Comparison of ENCODE assay signal across 8 cellular contexts in genomic region chr11:123062158-123062891, GRCh38. TPM values are rescaled to one million over a fixed set of nuclear protein-coding genes. Genes with fewer than 3 reads are reported as not detected.
DNase-seq lines count a peak whose midpoint lies in the region; ATAC-seq and TF ChIP-seq lines count a peak whose summit lies in the region.

No MANE protein-coding gene starts in this region.

- peaks cover 21% of the 10 kb centered on the region for H3F3A ChIP-seq in OCI-LY1 (ENCODE audit: insufficient read depth, low read length)

- TF ChIP-seq CTCF in OCI-LY1 (IDR thresholded peaks at IDR 0.05; ENCODE audit: low read length): no peak

- in situ Hi-C loops in Caki2 (cut with HindIII; ENCODE audit: low pct_unique_long_range_greater_than_20kb, low sequenced_read_pairs): loop anchor here (25.0 kb wide), 1 partner anchor 200 kb away; no protein-coding TSS in a partner anchor

- no peaks in the 10 kb centered on the region for H3K9me2 ChIP-seq in OCI-LY1 (ENCODE audit: low read depth, low read length)

- H3K4me1 ChIP-seq in OCI-LY1 (ENCODE audit: insufficient read depth, low read length, severe bottlenecking): peaks cover 60% of the 10 kb centered on the region

- peak; percentile 99 for DNase-seq in Caki2 (ENCODE audit: low read depth)
- peak; percentile 91 for DNase-seq in HuH-7 (ENCODE audit: low spot score)
- peak; percentile 100 for DNase-seq in activated T-cell treated with anti-CD3 and anti-CD28 coated beads for 24 hours (ENCODE audit: low read depth)
- DNase-seq in epidermal melanocyte (ENCODE audit: insufficient read length, low spot score): peak; percentile 72
- DNase-seq in middle frontal gyrus (ENCODE audit: extremely low spot score, low spot score): peak; percentile 95
- peak; percentile 97 to 99 for DNase-seq in stimulated activated CD8-positive, alpha-beta memory T cell treated with anti-CD3 and anti-CD28 coated beads, Interleukin-2, amount 100 ng/mL, for 1 hour (ENCODE audit: low read depth in 2 of 2)

- peaks cover 46% of the 10 kb centered on the region for H3K36me3 ChIP-seq in OCI-LY1 (ENCODE audit: insufficient read depth, low read length)

- H4K20me1 ChIP-seq in OCI-LY1 (ENCODE audit: insufficient read depth, low read length): no peaks in the 10 kb centered on the region

- no peaks in the 10 kb centered on the region for H3K9me3 ChIP-seq in OCI-LY1 (ENCODE audit: low read length)

- H3K4me3 ChIP-seq in OCI-LY1 (ENCODE audit: low read depth, low read length, poor library complexity, severe bottlenecking): peak overlapping the region; percentile 96

- peaks cover 23% of the 10 kb centered on the region for H3K79me2 ChIP-seq in OCI-LY1 (ENCODE audit: insufficient read depth, low read length)

- H2AFZ ChIP-seq in OCI-LY1 (ENCODE audit: low read length): no peak overlapping the region

- peak overlapping the region; percentile 92 for H3K4me2 ChIP-seq in OCI-LY1 (ENCODE audit: low read length)

- peak overlapping the region; percentile 97 for H3K27ac ChIP-seq in OCI-LY1 (ENCODE audit: low read depth, low read length, poor library complexity, severe bottlenecking)

- ATAC-seq in GM21526 (IDR thresholded peaks at IDR 0.05; ENCODE audit: low FRiP score, unreplicated experiment): peak; percentile 80

- H3K9ac ChIP-seq in OCI-LY1 (ENCODE audit: low read length): peak overlapping the region; percentile 100

- H3K27me3 ChIP-seq in OCI-LY1 (ENCODE audit: insufficient read depth, low read length): no peaks in the 10 kb centered on the region

RNA-seq across cellular contexts. Expression of gene HSPA8, which starts 0.4 kb away (rescaled TPM):
- 1,733 and 2,309 TPM in 2 replicates for total RNA-seq in Caki2 (2014; rRNA removed; shearing (Covaris generic); ENCODE audit: low replicate concordance)

Comparison
In these comparisons a context has a peak if more than half of its experiments do, and no peak if none do; other contexts are left out.
1. Peak in every context shown above with its lines: DNase-seq, ATAC-seq, H3K4me3 ChIP-seq and H3K27ac ChIP-seq.